Comparison of ENCODE assay signal across 10 cellular contexts in genomic region chr1:67013573-67013972, GRCh38. TPM values are rescaled to one million over a fixed set of nuclear protein-coding genes. Genes with fewer than 3 reads are reported as not detected.
A peak's percentile ranks its signal among the peaks of the same experiment; 100 is the strongest.
DNase-seq lines count a peak whose midpoint lies in the region; ATAC-seq lines count a peak whose summit lies in the region.
"Had no signal": no experiment of that assay in that cellular context is flagged by ENCODE, and none has a peak within 500 bp of the region (broad histone marks: within the 10 kb centered on the region; RNA-seq: fewer than 3 reads in every experiment).

No MANE protein-coding gene starts in this region.

- H3K27ac ChIP-seq in epithelial cell of prostate = no peak overlapping the region

- intact Hi-C loops in left ventricle myocardium superior (cut with micrococcal nuclease) (no loop called here), Right ventricle myocardium inferior (cut with DNase I) (no loop called here)

- ATAC-seq in left ventricle myocardium superior = peak; percentile 62
- ATAC-seq in Right ventricle myocardium inferior = no peak
- ATAC-seq in GM21360 (IDR thresholded peaks at IDR 0.05; ENCODE audit: unreplicated experiment) = no peak
- ATAC-seq in GM21515 (IDR thresholded peaks at IDR 0.05; ENCODE audit: unreplicated experiment) = no peak

- in situ Hi-C loops in G401 (cut with HindIII; ENCODE audit: low sequenced_read_pairs) = no loop called here

- DNase-seq in left ventricle myocardium superior (no peak), Right ventricle myocardium inferior (ENCODE audit: missing footprints) (no peak), LoVo (ENCODE audit: low spot score) (peak; percentile 4), epithelial cell of prostate (ENCODE audit: low read depth, low spot score) (peak; percentile 20), NCI-H146 (lab: John Stamatoyannopoulos, UW) (no peak), G401 (ENCODE audit: low spot score) (no peak)
- DNase-seq: activated CD4-positive, alpha-beta T cell treated with anti-CD3 and anti-CD28 coated beads, Interleukin-2, amount 50 U/mL, for 48 hours; RPMI8226 had no signal

RNA-seq across cellular contexts. Expression of gene SLC35D1, which starts 40.4 kb away (rescaled TPM):
- total RNA-seq in left ventricle myocardium superior = 2.7 TPM
- total RNA-seq in Right ventricle myocardium inferior = 3.2 TPM
- 2.5 and 4.7 TPM in 2 replicates for total RNA-seq in G401 (2014; rRNA removed; shearing (Covaris generic))

Comparison
In these comparisons a context has a peak if more than half of its experiments do, and no peak if none do; other contexts are left out.
1. DNase-seq: peak in LoVo (single experiment) and epithelial cell of prostate (single experiment); none in left ventricle myocardium superior (single experiment), Right ventricle myocardium inferior (single experiment), NCI-H146 (single experiment) and G401 (single experiment).